Comparison of ENCODE assay signal across 8 cellular contexts in the genomic region with DNA sequence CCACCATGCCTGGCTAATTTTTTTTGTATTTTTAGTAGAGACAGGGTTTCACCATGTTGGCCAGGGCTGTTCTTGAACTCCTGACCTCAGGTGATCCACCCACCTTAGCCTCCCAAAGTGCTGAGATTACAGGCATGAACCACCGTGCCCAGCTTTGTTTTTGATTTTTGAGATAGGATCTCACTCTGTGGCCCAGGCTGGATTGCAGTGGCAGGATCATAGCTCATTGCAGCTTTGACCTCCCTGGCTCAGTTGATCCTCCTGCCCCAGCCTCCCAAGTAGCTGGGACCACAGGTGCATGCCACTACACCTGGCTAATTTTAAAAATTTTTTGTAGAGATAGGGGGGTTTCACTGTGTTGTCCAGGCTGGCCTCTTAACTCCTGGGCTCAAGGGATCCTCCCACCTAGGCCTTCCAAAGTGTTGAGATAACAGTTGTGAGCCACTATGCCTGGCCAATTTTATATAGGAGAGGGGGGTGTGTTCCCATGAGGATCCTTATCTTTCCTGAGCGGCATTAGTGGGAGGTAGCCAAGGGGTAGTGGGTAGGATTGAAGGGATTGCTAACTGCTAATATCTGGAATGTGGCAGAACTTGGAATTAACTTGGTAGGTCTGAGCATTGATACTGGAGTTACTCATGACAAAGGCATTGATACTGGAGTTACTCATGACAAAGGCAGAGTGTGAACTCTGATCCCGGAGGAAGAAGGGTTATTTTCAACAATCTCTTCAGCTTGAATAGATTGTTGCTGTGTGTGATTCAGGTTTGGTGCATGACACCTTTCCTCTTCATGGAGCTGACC. TPM values are rescaled to one million over a fixed set of nuclear protein-coding genes. Genes with fewer than 3 reads are reported as not detected.
DNase-seq lines count a peak whose midpoint lies in the region; ATAC-seq and TF ChIP-seq lines count a peak whose summit lies in the region.

No MANE protein-coding gene starts in this region.

- peaks cover 2% of the 10 kb centered on the region for H3K79me1 ChIP-seq in mesendoderm (ENCODE audit: low read length)

- no peaks in the 10 kb centered on the region for H3K9me3 Mint-ChIP-seq in brain

- H2BK15ac ChIP-seq in mesendoderm (replicated peaks; ENCODE audit: low read depth): no peak overlapping the region

- 73% methylated on average over 3 of the region's 3 CpGs for WGBS in HUES64
- WGBS in mesendoderm (ENCODE audit: extremely low coverage, insufficient coverage, low lambda C conversion rate): no CpG with 5 or more reads among the region's 3 CpGs

- no peak overlapping the region for H3K4ac ChIP-seq in mesendoderm (ENCODE audit: low read depth, low read length)

- H3K79me2 ChIP-seq in mesendoderm (ENCODE audit: control insufficient read depth, insufficient read depth, low read length): peaks cover 37% of the 10 kb centered on the region

- no peak overlapping the region for H3K23ac ChIP-seq in mesendoderm (ENCODE audit: low read length)

- peaks cover 64% of the 10 kb centered on the region for H3K36me3 Mint-ChIP-seq in brain

- H3K4me1 ChIP-seq in HUES64 (ENCODE audit: insufficient read depth, low read length) (peaks cover 7% of the 10 kb centered on the region), mesendoderm (ENCODE audit: control insufficient read depth, low read depth, low read length) (peaks cover 4% of the 10 kb centered on the region)

- peak overlapping the region; percentile 74 for H3K4me3 ChIP-seq in HUES64 (ENCODE audit: low read length)
- no peak overlapping the region for H3K4me3 ChIP-seq in mesendoderm (ENCODE audit: low read length)

- H3K9me3 ChIP-seq in HUES64 (ENCODE audit: insufficient read depth, low read depth, low read length): no peaks in the 10 kb centered on the region

- H2AK5ac ChIP-seq in mesendoderm (ENCODE audit: low read length): no peak overlapping the region

- peak overlapping the region; percentile 90 for H3K56ac ChIP-seq in mesendoderm (ENCODE audit: low read length)

- H3K4me1 Mint-ChIP-seq in brain: peaks cover 43% of the 10 kb centered on the region

- H3K4me2 ChIP-seq in mesendoderm (ENCODE audit: low read length): peak overlapping the region; percentile 49

- H3K27ac ChIP-seq in HUES64 (ENCODE audit: low read depth, low read length) (peak overlapping the region; percentile 96), mesendoderm (ENCODE audit: low read depth, low read length) (peak overlapping the region; percentile 52)

- H3K18ac ChIP-seq in mesendoderm (ENCODE audit: low read length): no peak overlapping the region

- peak overlapping the region; percentile 95 to 99 (median 96) for H3K27ac Mint-ChIP-seq in brain

- H3K9ac ChIP-seq in HUES64 (ENCODE audit: low read depth, low read length): peak overlapping the region; percentile 80
- peak overlapping the region; percentile 74 for H3K9ac ChIP-seq in mesendoderm (ENCODE audit: low read length)

- peak overlapping the region; percentile 96 to 99 (median 98) for H3K4me3 Mint-ChIP-seq in brain

- H2BK120ac ChIP-seq in mesendoderm (ENCODE audit: low read depth, low read length): no peak overlapping the region

- H3K36me3 ChIP-seq in HUES64 (ENCODE audit: insufficient read depth, low read length) (peaks cover 64% of the 10 kb centered on the region), mesendoderm (ENCODE audit: control insufficient read depth, insufficient read depth, low read length) (peaks cover 6% of the 10 kb centered on the region)

- TF ChIP-seq CTCF in brain (conservative IDR thresholded peaks at IDR 0.05): no peak

- H3K27me3 ChIP-seq in HUES64 (ENCODE audit: insufficient read depth, low read length) (no peaks in the 10 kb centered on the region), mesendoderm (ENCODE audit: insufficient read depth, low read length, poor library complexity) (no peaks in the 10 kb centered on the region)

- peak overlapping the region; percentile 29 for H2BK5ac ChIP-seq in mesendoderm (ENCODE audit: low read length)

- H4K8ac ChIP-seq in mesendoderm (ENCODE audit: low read depth, low read length): no peak overlapping the region

- H3K27me3 Mint-ChIP-seq in brain: peaks cover 13% of the 10 kb centered on the region

- DNase-seq in AG08396 (ENCODE audit: low spot score): peak; percentile 44
- peak; percentile 81 for DNase-seq in mesendoderm
- DNase-seq in pons (ENCODE audit: low spot score): no peak
- no peak for DNase-seq in stimulated activated CD4-positive, alpha-beta T cell treated with anti-CD3 and anti-CD28 coated beads, Interleukin-4, amount 100 ng/mL, for 4 hours
- no peak for DNase-seq in NCI-H526 (lab: John Stamatoyannopoulos, UW)

- peak overlapping the region; percentile 59 for H4K5ac ChIP-seq in mesendoderm (ENCODE audit: low read length)

- no peak for ATAC-seq in GM21423 (IDR thresholded peaks at IDR 0.05; ENCODE audit: unreplicated experiment)

RNA-seq across cellular contexts. Expression of gene NOLC1, which starts 1.0 kb away (rescaled TPM):
- 144 TPM for polyA plus RNA-seq in HUES64 (2013, experiment 1 of 2)
- polyA plus RNA-seq in HUES64 (2013, experiment 2 of 2): 134 TPM
- 124 TPM for polyA plus RNA-seq in brain (ENCODE audit: insufficient read depth, low read depth, low replicate concordance)
- polyA plus RNA-seq in mesendoderm (2013, experiment 1 of 2): 285 TPM
- 294 TPM for polyA plus RNA-seq in mesendoderm (2013, experiment 2 of 2)

RNA-seq across cellular contexts. Expression of gene PPRC1, which starts 18.3 kb away (rescaled TPM):
- polyA plus RNA-seq in HUES64 (2013, experiment 1 of 2): 50.2 TPM
- 43.7 TPM for polyA plus RNA-seq in HUES64 (2013, experiment 2 of 2)
- polyA plus RNA-seq in brain (ENCODE audit: insufficient read depth, low read depth, low replicate concordance): 15.8 TPM
- polyA plus RNA-seq in mesendoderm (2013, experiment 1 of 2): 74.1 TPM
- polyA plus RNA-seq in mesendoderm (2013, experiment 2 of 2): 73.8 TPM

RNA-seq across cellular contexts. Expression of gene LDB1, which starts 31.0 kb away (rescaled TPM):
- 63.6 TPM for polyA plus RNA-seq in HUES64 (2013, experiment 1 of 2)
- 69.2 TPM for polyA plus RNA-seq in HUES64 (2013, experiment 2 of 2)
- polyA plus RNA-seq in brain (ENCODE audit: insufficient read depth, low read depth, low replicate concordance): 56.2 TPM
- polyA plus RNA-seq in mesendoderm (2013, experiment 1 of 2): 57.8 TPM
- polyA plus RNA-seq in mesendoderm (2013, experiment 2 of 2): 57.6 TPM

Comparison
In these comparisons a context has a peak if more than half of its experiments do, and no peak if none do; other contexts are left out.
1. DNase-seq: peak in AG08396 (single experiment) and mesendoderm (single experiment); none in pons (single experiment), stimulated activated CD4-positive, alpha-beta T cell treated with anti-CD3 and anti-CD28 coated beads, Interleukin-4, amount 100 ng/mL, for 4 hours (0 of 2) and NCI-H526 (0 of 2).